19 cellular contexts compared by ENCODE assay signal in genomic region chr13:112651750-112652511, GRCh38. TPM values are rescaled to one million over a fixed set of nuclear protein-coding genes. Genes with fewer than 3 reads are reported as not detected.
DNase-seq lines count a peak whose midpoint lies in the region; ATAC-seq and TF ChIP-seq lines count a peak whose summit lies in the region.
"Had no signal": no experiment of that assay in that cellular context is flagged by ENCODE, and none has a peak within 500 bp of the region (broad histone marks: within the 10 kb centered on the region; RNA-seq: fewer than 3 reads in every experiment).

No MANE protein-coding gene starts in this region.

- H4K20me1 ChIP-seq in SK-N-SH (ENCODE audit: insufficient read depth), result no peaks in the 10 kb centered on the region

- H3K36me3 Mint-ChIP-seq in chondrocyte (ENCODE audit: low read depth) (no peaks in the 10 kb centered on the region), mesothelial cell of epicardium (no peaks in the 10 kb centered on the region)
- no peaks in the 10 kb centered on the region for H3K36me3 Mint-ChIP-seq in activated naive CD8-positive, alpha-beta T cell treated with anti-CD3 and anti-CD28 coated beads, Interleukin-2, amount 50 U/mL, for 24 hours (ENCODE audit: low read depth)
- H3K36me3 Mint-ChIP-seq: activated CD8-positive, alpha-beta memory T cell treated with anti-CD3 and anti-CD28 coated beads, Interleukin-2, amount 10 ng/mL, durations not matched to agents 7 days and 5 days; activated naive CD8-positive, alpha-beta T cell had no signal

- intact Hi-C loops in uterus (cut with DNase I; ENCODE audit: low total_unique reads), result no loop called here

- peaks cover 0 to 3% of the 10 kb centered on the region in 2 experiments; a peak in 1 of 4 replicates for H3K4me1 ChIP-seq in SK-N-SH (ENCODE audit: control insufficient read depth in 1 of 2, insufficient read depth in 2 of 2, low read depth in 1 of 2, low read length in 1 of 2)
- peaks cover 13 to 14% of the 10 kb centered on the region in 2 donors for H3K4me1 ChIP-seq in uterus
- H3K4me1 ChIP-seq: prostate gland had no signal

- no peak for TF ChIP-seq EP300 in SK-N-SH (IDR thresholded peaks at IDR 0.05; ENCODE audit: borderline replicate concordance in 1 of 2, low read depth in 1 of 2, low read length in 1 of 2)

- no peak for TF ChIP-seq RAD21 in SK-N-SH (IDR thresholded peaks at IDR 0.05; ENCODE audit: low read length)

- no peaks in the 10 kb centered on the region; the same call in 1 of the 2 replicates for H3K27me3 ChIP-seq in SK-N-SH (ENCODE audit: insufficient read depth)
- no peaks in the 10 kb centered on the region for H3K27me3 ChIP-seq in uterus
- no peaks in the 10 kb centered on the region for H3K27me3 ChIP-seq in WERI-Rb-1 (ENCODE audit: insufficient read depth, low read depth, severe bottlenecking)
- H3K27me3 ChIP-seq: hepatocyte had no signal

- H3K27ac ChIP-seq in SK-N-SH (ENCODE audit: low read depth in 2 of 2, low read length in 1 of 2) (no peak overlapping the region), uterus (peak overlapping the region; percentile 39 to 76), WERI-Rb-1 (no peak overlapping the region)
- H3K27ac ChIP-seq: coronary artery, hepatocyte, prostate gland had no signal

- H3K4me1 Mint-ChIP-seq in chondrocyte (ENCODE audit: low read depth), result peaks cover 21% of the 10 kb centered on the region
- H3K4me1 Mint-ChIP-seq in mesothelial cell of epicardium, result peaks cover 32% of the 10 kb centered on the region
- peaks cover 9% of the 10 kb centered on the region for H3K4me1 Mint-ChIP-seq in activated naive CD8-positive, alpha-beta T cell treated with anti-CD3 and anti-CD28 coated beads, Interleukin-2, amount 50 U/mL, for 24 hours
- H3K4me1 Mint-ChIP-seq: activated CD4-positive, alpha-beta T cell treated with anti-CD3 and anti-CD28 coated beads, Interleukin-2, amount 10 ng/mL, durations not matched to agents 24 days and 14 days; activated CD8-positive, alpha-beta memory T cell treated with anti-CD3 and anti-CD28 coated beads, Interleukin-2, amount 10 ng/mL, durations not matched to agents 7 days and 5 days had no signal

- CTCF ChIA-PET in SK-N-SH (lab: Yijun Ruan, JAX), result interaction anchor here (0.7 to 1.4 kb wide), 4 partner anchors 11 to 34 kb away, joined by 3 to 4 read pairs (median 4); no protein-coding TSS in a partner anchor

- H3F3A ChIP-seq in SK-N-SH (replicated peaks; ENCODE audit: insufficient read depth), result peaks cover 5% of the 10 kb centered on the region

- H2AFZ ChIP-seq in SK-N-SH (ENCODE audit: low read depth), result no peak overlapping the region
- H2AFZ ChIP-seq: hepatocyte had no signal

- no peaks in the 10 kb centered on the region for H3K9me2 ChIP-seq in SK-N-SH

- H3K79me2 ChIP-seq in SK-N-SH (ENCODE audit: insufficient read depth), result no peaks in the 10 kb centered on the region
- H3K79me2 ChIP-seq: hepatocyte had no signal

- H3K27ac Mint-ChIP-seq in chondrocyte (ENCODE audit: unreplicated experiment), result peak overlapping the region; percentile 58
- H3K27ac Mint-ChIP-seq in mesothelial cell of epicardium, result peak overlapping the region; percentile 87
- H3K27ac Mint-ChIP-seq in activated naive CD8-positive, alpha-beta T cell treated with anti-CD3 and anti-CD28 coated beads, Interleukin-2, amount 50 U/mL, for 24 hours, result no peak overlapping the region
- H3K27ac Mint-ChIP-seq: activated CD4-positive, alpha-beta T cell treated with anti-CD3 and anti-CD28 coated beads, Interleukin-2, amount 10 ng/mL, durations not matched to agents 24 days and 14 days; activated CD8-positive, alpha-beta memory T cell treated with anti-CD3 and anti-CD28 coated beads, Interleukin-2, amount 10 ng/mL, durations not matched to agents 7 days and 5 days; activated naive CD8-positive, alpha-beta T cell had no signal

- no peak overlapping the region for H3K4me3 Mint-ChIP-seq in chondrocyte (ENCODE audit: unreplicated experiment)
- H3K4me3 Mint-ChIP-seq in mesothelial cell of epicardium, result no peak overlapping the region
- H3K4me3 Mint-ChIP-seq in activated naive CD8-positive, alpha-beta T cell treated with anti-CD3 and anti-CD28 coated beads, Interleukin-2, amount 50 U/mL, for 24 hours, result no peak overlapping the region
- H3K4me3 Mint-ChIP-seq: activated CD4-positive, alpha-beta T cell treated with anti-CD3 and anti-CD28 coated beads, Interleukin-2, amount 10 ng/mL, durations not matched to agents 24 days and 14 days; activated CD8-positive, alpha-beta memory T cell treated with anti-CD3 and anti-CD28 coated beads, Interleukin-2, amount 10 ng/mL, durations not matched to agents 7 days and 5 days; activated naive CD8-positive, alpha-beta T cell had no signal

- peak; percentile 31; the same call in 2 of the 3 replicates for ATAC-seq in SK-N-SH treated with all-trans-retinoic acid at 6 μM for 48 hours
- ATAC-seq in activated naive CD8-positive, alpha-beta T cell treated with anti-CD3 and anti-CD28 coated beads, Interleukin-2, amount 50 U/mL, for 24 hours, result no peak
- ATAC-seq: activated CD8-positive, alpha-beta memory T cell treated with anti-CD3 and anti-CD28 coated beads, Interleukin-2, amount 10 ng/mL, durations not matched to agents 7 days and 5 days; HCT116 had no signal

- H3K27me3 Mint-ChIP-seq in chondrocyte (ENCODE audit: low read depth) (no peaks in the 10 kb centered on the region), mesothelial cell of epicardium (ENCODE audit: low read depth) (no peaks in the 10 kb centered on the region)
- no peaks in the 10 kb centered on the region for H3K27me3 Mint-ChIP-seq in activated naive CD8-positive, alpha-beta T cell treated with anti-CD3 and anti-CD28 coated beads, Interleukin-2, amount 50 U/mL, for 24 hours
- H3K27me3 Mint-ChIP-seq: activated naive CD8-positive, alpha-beta T cell had no signal

- TF ChIP-seq POLR2A in uterus (IDR thresholded peaks at IDR 0.05), result no peak

- 34% methylated on average over 7 of the region's 7 CpGs for WGBS in SK-N-SH (ENCODE audit: low lambda C conversion rate)

- no peak overlapping the region for H3K9ac ChIP-seq in SK-N-SH

- H3K9me3 ChIP-seq in SK-N-SH, result no peaks in the 10 kb centered on the region
- H3K9me3 ChIP-seq in uterus, result no peaks in the 10 kb centered on the region
- no peaks in the 10 kb centered on the region for H3K9me3 ChIP-seq in WERI-Rb-1 (ENCODE audit: severe bottlenecking)
- H3K9me3 ChIP-seq: prostate gland had no signal

- DNase-seq in SK-N-SH (no peak), chondrocyte (ENCODE audit: low spot score) (peak; percentile 59), mesothelial cell of epicardium (ENCODE audit: low spot score in 2 of 2, unreplicated experiment in 2 of 2) (no peak), uterus (peak in 1 of 2 donors; percentile 41), cerebellar cortex (ENCODE audit: low spot score) (no peak), WERI-Rb-1 (no peak)
- DNase-seq in activated naive CD8-positive, alpha-beta T cell treated with anti-CD3 and anti-CD28 coated beads, Interleukin-2, amount 50 U/mL, for 24 hours, result no peak
- DNase-seq: activated CD4-positive, alpha-beta T cell treated with anti-CD3 and anti-CD28 coated beads, Interleukin-2, amount 10 ng/mL, durations not matched to agents 24 days and 14 days; activated CD8-positive, alpha-beta memory T cell treated with anti-CD3 and anti-CD28 coated beads, Interleukin-2, amount 10 ng/mL, durations not matched to agents 7 days and 5 days; midbrain; NCI-H2107; NCI-H524 treated with DMSO at 0.1 percent for 48 hours; stimulated activated CD4-positive, alpha-beta T cell treated with anti-CD3 and anti-CD28 coated beads, Interleukin-12 subunit alpha, Interleukin-12 subunit beta, amount 100 ng/mL, for 4 hours had no signal

- TF ChIP-seq CTCF in SK-N-SH (IDR thresholded peaks at IDR 0.05) (no peak), chondrocyte (IDR thresholded peaks at IDR 0.05) (no peak), mesothelial cell of epicardium (IDR thresholded peaks at IDR 0.05; ENCODE audit: unreplicated experiment) (no peak), uterus (IDR thresholded peaks at IDR 0.05) (no peak), WERI-Rb-1 (IDR thresholded peaks at IDR 0.05; ENCODE audit: low read depth, low read length) (no peak)

- POLR2A ChIA-PET in SK-N-SH (lab: Yijun Ruan, JAX), result no interaction called here

- H3K9me3 Mint-ChIP-seq in chondrocyte (ENCODE audit: low read depth) (no peaks in the 10 kb centered on the region), mesothelial cell of epicardium (no peaks in the 10 kb centered on the region)
- H3K9me3 Mint-ChIP-seq in activated naive CD8-positive, alpha-beta T cell treated with anti-CD3 and anti-CD28 coated beads, Interleukin-2, amount 50 U/mL, for 24 hours, result no peaks in the 10 kb centered on the region
- H3K9me3 Mint-ChIP-seq: activated CD4-positive, alpha-beta T cell treated with anti-CD3 and anti-CD28 coated beads, Interleukin-2, amount 10 ng/mL, durations not matched to agents 24 days and 14 days had no signal

- H3K36me3 ChIP-seq in SK-N-SH (replicated peaks in 1 of 2; ENCODE audit: control insufficient read depth in 1 of 2, insufficient read depth in 2 of 2, low read length in 1 of 2) (no peaks in the 10 kb centered on the region), uterus (no peaks in the 10 kb centered on the region), WERI-Rb-1 (no peaks in the 10 kb centered on the region)
- H3K36me3 ChIP-seq: prostate gland had no signal

- no peak overlapping the region for H3K4me2 ChIP-seq in SK-N-SH
- H3K4me2 ChIP-seq: hepatocyte had no signal

- H3K4me3 ChIP-seq in SK-N-SH (ENCODE audit: low read depth in 2 of 2, low read length in 1 of 2) (no peak overlapping the region), uterus (no peak overlapping the region), WERI-Rb-1 (ENCODE audit: low read depth, low read length) (no peak overlapping the region)
- H3K4me3 ChIP-seq: coronary artery, hepatocyte, prostate gland had no signal

TF ChIP-seq in SK-N-SH treated with all-trans-retinoic acid at 6 μM for 48 hours, 23 proteins besides CTCF, POLR2A, EP300 and RAD21 (continues in another document):
- TF ChIP-seq ISL1 (CRISPR knock-in tag; IDR thresholded peaks at IDR 0.05) (0 out of 2 replicates have a peak, but pooled peaks have one; percentile 9), TCF4 (CRISPR knock-in tag; IDR thresholded peaks at IDR 0.05; ENCODE audit: borderline replicate concordance) (peak; percentile 20; the same call in 1 of the 2 replicates)

TF ChIP-seq in SK-N-SH, 30 proteins besides CTCF, POLR2A, EP300 and RAD21:
- TF ChIP-seq SMC3 (IDR thresholded peaks at IDR 0.05; ENCODE audit: low read depth, low read length), result no peak
TF ChIP-seq in SK-N-SH: peak in this region for 0.

RNA-seq across cellular contexts. Expression of gene ATP11A, which starts 37.9 kb away (rescaled TPM):
- polyA plus RNA-seq in SK-N-SH (2012; rRNA removed), result 2.9 and 4.1 TPM in 2 replicates
- polyA plus RNA-seq in SK-N-SH (2012; cell fraction: cytosol; rRNA removed), result 3.0 and 3.8 TPM in 2 replicates
- polyA plus RNA-seq in SK-N-SH (2012; cell fraction: nucleus; rRNA removed), result 11.6 and 12.7 TPM in 2 replicates
- total RNA-seq in chondrocyte (13.1 to 22.2 TPM (median 15.4 TPM) in 3 replicates), mesothelial cell of epicardium (107 to 114 TPM (median 112 TPM) in 3 replicates), uterus (100 to 1,000 TPM in 1 of 4 donors, 10 to 100 TPM in 3; 12.8 to 149 (median 22.8) TPM)

Comparison
In these comparisons a context has a peak if more than half of its experiments do, and no peak if none do; other contexts are left out.
1. H3K27ac ChIP-seq: peak in uterus (2 of 2); none in SK-N-SH (0 of 2) and WERI-Rb-1 (single experiment).